In the genomic region with DNA sequence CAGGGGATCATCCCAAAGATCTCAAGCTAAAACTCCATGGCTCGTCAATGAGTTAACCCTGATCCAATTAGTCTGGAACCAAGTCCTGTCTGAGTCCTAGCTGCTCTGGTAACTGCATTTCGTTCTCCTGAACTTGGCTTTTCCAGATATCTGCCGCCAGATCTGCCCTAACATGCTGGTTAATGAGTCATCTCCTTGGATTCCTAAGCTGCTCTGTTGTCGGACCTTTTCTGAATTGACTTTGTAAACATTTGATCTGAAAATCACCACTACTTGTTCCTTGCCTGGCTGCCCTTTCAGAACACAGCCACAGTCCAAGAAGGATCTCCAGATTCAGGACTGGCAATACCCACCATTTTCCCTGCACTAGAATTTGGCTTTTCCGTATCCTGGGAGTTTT, we compare ENCODE assay signal across 14 cellular contexts.
DNase-seq lines count a peak whose midpoint lies in the region; ATAC-seq, FAIRE-seq and TF ChIP-seq lines count a peak whose summit lies in the region.
"Had no signal": no experiment of that assay in that cellular context is flagged by ENCODE, and none has a peak within 500 bp of the region (broad histone marks: within the 10 kb centered on the region; RNA-seq: fewer than 3 reads in every experiment).

No MANE protein-coding gene starts in this region.

- H3K4me1 Mint-ChIP-seq in activated CD4-positive, alpha-beta T cell treated with anti-CD3 and anti-CD28 coated beads, Interleukin-2, amount 10 ng/mL, durations not matched to agents 7 days and 5 days, result no peaks in the 10 kb centered on the region
- H3K4me1 Mint-ChIP-seq: nephron progenitor cell had no signal

- no peak overlapping the region for H3K27ac Mint-ChIP-seq in activated CD4-positive, alpha-beta T cell treated with anti-CD3 and anti-CD28 coated beads, Interleukin-2, amount 10 ng/mL, durations not matched to agents 7 days and 5 days
- H3K27ac Mint-ChIP-seq: activated T-helper 1 cell treated with anti-CD3 and anti-CD28 coated beads, Interleukin-12 subunit alpha, Interleukin-12 subunit beta, Interleukin-2, Interleukin-4 antibody, amounts not matched to agents 30 ng/mL and 10 ng/mL and 1 ng/mL, durations not matched to agents 14 hours and 24 hours and 36 hours; nephron progenitor cell; stimulated activated naive CD8-positive, alpha-beta T cell treated with anti-CD3 and anti-CD28 coated beads, Interleukin-15, Interleukin-2, amounts not matched to agents 100 ng/mL and 50 ng/mL, for 24 hours had no signal

- POLR2A ChIA-PET in activated CD4-positive, alpha-beta T cell treated with anti-CD3 and anti-CD28 coated beads, Interleukin-2, amount 10 ng/mL, durations not matched to agents 7 days and 5 days (lab: Charles Lee), result no interaction called here

- FAIRE-seq in GM12892 (lab: Jason Lieb, UNC), result no peak
- FAIRE-seq: G401.6 had no signal

- H3K9me3 Mint-ChIP-seq in activated CD4-positive, alpha-beta T cell treated with anti-CD3 and anti-CD28 coated beads, Interleukin-2, amount 10 ng/mL, durations not matched to agents 7 days and 5 days, result no peaks in the 10 kb centered on the region
- H3K9me3 Mint-ChIP-seq: activated T-helper 1 cell treated with anti-CD3 and anti-CD28 coated beads, Interleukin-12 subunit alpha, Interleukin-12 subunit beta, Interleukin-2, Interleukin-4 antibody, amounts not matched to agents 30 ng/mL and 10 ng/mL and 1 ng/mL, durations not matched to agents 14 hours and 24 hours and 36 hours; nephron progenitor cell; stimulated activated naive CD8-positive, alpha-beta T cell treated with anti-CD3 and anti-CD28 coated beads, Interleukin-15, Interleukin-2, amounts not matched to agents 100 ng/mL and 50 ng/mL, for 24 hours had no signal

- no peaks in the 10 kb centered on the region for H3K27me3 Mint-ChIP-seq in activated CD4-positive, alpha-beta T cell treated with anti-CD3 and anti-CD28 coated beads, Interleukin-2, amount 10 ng/mL, durations not matched to agents 7 days and 5 days
- H3K27me3 Mint-ChIP-seq: stimulated activated naive CD8-positive, alpha-beta T cell treated with anti-CD3 and anti-CD28 coated beads, Interleukin-15, Interleukin-2, amounts not matched to agents 100 ng/mL and 50 ng/mL, for 24 hours had no signal

- H3K36me3 Mint-ChIP-seq in activated CD4-positive, alpha-beta T cell treated with anti-CD3 and anti-CD28 coated beads, Interleukin-2, amount 10 ng/mL, durations not matched to agents 7 days and 5 days (ENCODE audit: low read depth), result no peaks in the 10 kb centered on the region

- ATAC-seq in HG02981 (IDR thresholded peaks at IDR 0.05; ENCODE audit: unreplicated experiment), result no peak

- no peak overlapping the region for H3K4me3 Mint-ChIP-seq in activated CD4-positive, alpha-beta T cell treated with anti-CD3 and anti-CD28 coated beads, Interleukin-2, amount 10 ng/mL, durations not matched to agents 7 days and 5 days
- H3K4me3 Mint-ChIP-seq: activated T-helper 1 cell treated with anti-CD3 and anti-CD28 coated beads, Interleukin-12 subunit alpha, Interleukin-12 subunit beta, Interleukin-2, Interleukin-4 antibody, amounts not matched to agents 30 ng/mL and 10 ng/mL and 1 ng/mL, durations not matched to agents 14 hours and 24 hours and 36 hours; nephron progenitor cell; stimulated activated naive CD8-positive, alpha-beta T cell treated with anti-CD3 and anti-CD28 coated beads, Interleukin-15, Interleukin-2, amounts not matched to agents 100 ng/mL and 50 ng/mL, for 24 hours had no signal

- DNase-seq in A172 (ENCODE audit: low spot score) (peak; percentile 70), HPDE6-E6E7 (ENCODE audit: extremely low spot score) (peak; percentile 71), amniotic epithelial cell (ENCODE audit: low read depth) (peak; percentile 71), glomerular visceral epithelial cell (ENCODE audit: extremely low spot score) (peak; percentile 76), GM12892 (ENCODE audit: insufficient read length) (no peak), NCI-H187 treated with DMSO at 0.1 percent for 48 hours (lab: John Stamatoyannopoulos, UW) (no peak)
- no peak for DNase-seq in activated CD4-positive, alpha-beta T cell treated with anti-CD3 and anti-CD28 coated beads, Interleukin-2, amount 10 ng/mL, durations not matched to agents 7 days and 5 days
- DNase-seq: dermis blood vessel endothelial cell; nephron progenitor cell; stimulated activated CD4-positive, alpha-beta T cell treated with anti-CD3 and anti-CD28 coated beads, Interleukin-1b, Interleukin-23, amount 100 ng/mL, for 48 hours had no signal

- CTCF ChIA-PET in activated CD4-positive, alpha-beta T cell treated with anti-CD3 and anti-CD28 coated beads, Interleukin-2, amount 10 ng/mL, durations not matched to agents 7 days and 5 days (lab: Charles Lee), result no interaction called here

- TF ChIP-seq POLR2A in GM12892 (IDR thresholded peaks at IDR 0.05; ENCODE audit: low read depth, low read length), result no peak

Comparison
In these comparisons a context has a peak if more than half of its experiments do, and no peak if none do; other contexts are left out.
1. DNase-seq: peak in A172 (single experiment), HPDE6-E6E7 (single experiment), amniotic epithelial cell (single experiment) and glomerular visceral epithelial cell (single experiment); none in activated CD4-positive, alpha-beta T cell treated with anti-CD3 and anti-CD28 coated beads, Interleukin-2, amount 10 ng/mL, durations not matched to agents 7 days and 5 days (single experiment), GM12892 (single experiment) and NCI-H187 treated with DMSO at 0.1 percent for 48 hours (single experiment).